In genomic region chr6:12269100-12269499, GRCh38 we compare ENCODE assay signal across 18 cellular contexts.
"Had no signal": no experiment of that assay in that cellular context is flagged by ENCODE, and none has a peak within 500 bp of the region (broad histone marks: within the 10 kb centered on the region; RNA-seq: fewer than 3 reads in every experiment).

No MANE protein-coding gene starts in this region.

- DNase-seq: activated B cell treated with CpG ODN at 0.5 μM for 24 hours; activated CD4-positive, alpha-beta T cell treated with anti-CD3 and anti-CD28 coated beads for 48 hours; activated CD8-positive, alpha-beta T cell treated with anti-CD3 and anti-CD28 coated beads for 36 hours; activated gamma-delta T cell treated with Interleukin-2 at 50 U/mL for 16 hours; activated T-cell treated with anti-CD3 and anti-CD28 coated beads, Interleukin-2, amount 50 U/mL, for 48 hours; amniotic stem cell; body of pancreas; caudate nucleus; hypothalamus; kidney; left lung; naive thymus-derived CD4-positive, alpha-beta T cell; stimulated activated naive B cell treated with anti-CD40 and anti-IgM and Interleukin-4, amounts not matched to agents 10 μg/mL and 1 μg/mL and 100 μg/mL, for 72 hours; thyroid gland had no signal

- H3K36me3 ChIP-seq: left lung, thyroid gland had no signal

- H3K27ac ChIP-seq: body of pancreas, left lung, parathyroid adenoma, thyroid gland had no signal

- H3K27me3 ChIP-seq: body of pancreas, left lung, thyroid gland had no signal

- H3K4me1 ChIP-seq: body of pancreas, parathyroid adenoma, thyroid gland had no signal

- FAIRE-seq: colon, endometrium, kidney had no signal

- H3K9me3 ChIP-seq: body of pancreas, thyroid gland had no signal

- ATAC-seq: activated CD8-positive, alpha-beta T cell treated with anti-CD3 and anti-CD28 coated beads for 36 hours; body of pancreas; esophagus mucosa; left lung; naive thymus-derived CD4-positive, alpha-beta T cell; stimulated activated naive B cell treated with anti-CD40 and anti-IgM and Interleukin-4, amounts not matched to agents 10 μg/mL and 1 μg/mL and 100 μg/mL, for 72 hours had no signal

- H3K4me3 ChIP-seq: body of pancreas, left lung, thyroid gland had no signal
